2 cellular contexts compared by ENCODE assay signal in genomic region chr21:31913191-31913608, GRCh38.
TF ChIP-seq lines count a peak whose summit lies in the region.

No MANE protein-coding gene starts in this region.

TF ChIP-seq in HEK293, 187 proteins besides CTCF, POLR2A, EP300 and RAD21 (continued from another document):
- TF ChIP-seq SCRT1 (tag by site-specific recombination; IDR thresholded peaks at IDR 0.05; ENCODE audit: borderline replicate concordance) (peak; percentile 80; the same call in 1 of the 2 replicates), EGR2 (tag by site-specific recombination; IDR thresholded peaks at IDR 0.05; ENCODE audit: low read depth) (peak; percentile 98), PATZ1 (tag by site-specific recombination; IDR thresholded peaks at IDR 0.05) (no peak), ZNF488 (tag by site-specific recombination; IDR thresholded peaks at IDR 0.05) (no peak), ZFHX2 (tag by site-specific recombination; conservative IDR thresholded peaks at IDR 0.05) (peak; percentile 95), PRDM4 (tag by site-specific recombination; IDR thresholded peaks at IDR 0.05) (no peak), ZNF621 (tag by site-specific recombination; IDR thresholded peaks at IDR 0.05) (no peak), ZNF18 (tag by site-specific recombination; IDR thresholded peaks at IDR 0.05) (peak; percentile 77), ZBTB6 (tag by site-specific recombination; IDR thresholded peaks at IDR 0.05) (no peak), WT1 (tag by site-specific recombination; IDR thresholded peaks at IDR 0.05) (peak; percentile 56; the same call in 1 of the 2 replicates), SCRT2 (tag by site-specific recombination; IDR thresholded peaks at IDR 0.05) (peak; percentile 79), INSM2 (tag by site-specific recombination; IDR thresholded peaks at IDR 0.05) (no peak)
TF ChIP-seq in HEK293: peak in this region for 7.

TF ChIP-seq in H1, 55 proteins besides CTCF, POLR2A, EP300 and RAD21 (continued from another document):
- TF ChIP-seq TEAD4 (IDR thresholded peaks at IDR 0.05; ENCODE audit: low read depth, low read length) (no peak), JUN (IDR thresholded peaks at IDR 0.05; ENCODE audit: low read depth, low read length) (no peak)
TF ChIP-seq in H1: peak in this region for 0.
